Comparison of ENCODE assay signal across 9 cellular contexts in genomic region chr12:53975019-53975815, GRCh38. TPM values are rescaled to one million over a fixed set of nuclear protein-coding genes. Genes with fewer than 3 reads are reported as not detected.
DNase-seq lines count a peak whose midpoint lies in the region; ATAC-seq lines count a peak whose summit lies in the region.
"Had no signal": no experiment of that assay in that cellular context is flagged by ENCODE, and none has a peak within 500 bp of the region (broad histone marks: within the 10 kb centered on the region; RNA-seq: fewer than 3 reads in every experiment).

No MANE protein-coding gene starts in this region.

- no peaks in the 10 kb centered on the region for H3K36me3 ChIP-seq in CD8-positive, alpha-beta memory T cell (ENCODE audit: insufficient read depth, low read length)
- H3K36me3 ChIP-seq in trophoblast cell (ENCODE audit: control insufficient read depth in 1 of 2, insufficient read depth in 2 of 2, low read length in 2 of 2): no peaks in the 10 kb centered on the region

- H3K27ac ChIP-seq in CD8-positive, alpha-beta memory T cell (ENCODE audit: low read depth, low read length): no peak overlapping the region
- no peak overlapping the region for H3K27ac ChIP-seq in trophoblast cell (ENCODE audit: low read depth, low read length)

- CTCF ChIA-PET in CD8-positive, alpha-beta memory T cell (lab: Charles Lee): interaction anchor here (1.1 to 1.2 kb wide), 2 partner anchors 31 to 229 kb away, joined by 3 to 4 read pairs; no protein-coding TSS in a partner anchor

- H2BK5ac ChIP-seq in trophoblast cell (ENCODE audit: low read depth, low read length, poor library complexity): no peak overlapping the region

- H3K36me3 Mint-ChIP-seq in CD8-positive, alpha-beta memory T cell: no peaks in the 10 kb centered on the region
- no peaks in the 10 kb centered on the region for H3K36me3 Mint-ChIP-seq in dendritic cell treated with granulocyte-macrophage colony-stimulating factor and Interleukin-4, amounts not matched to agents 40 ng/mL and 50 ng/mL, for 4 days (ENCODE audit: low read depth)

- H3K27me3 ChIP-seq in CD8-positive, alpha-beta memory T cell (ENCODE audit: insufficient read depth, low read length, poor library complexity, severe bottlenecking): peaks cover 96% of the 10 kb centered on the region
- H3K27me3 ChIP-seq in trophoblast cell (ENCODE audit: insufficient read depth, low read length): peaks cover 88% of the 10 kb centered on the region

- H4K12ac ChIP-seq in trophoblast cell (ENCODE audit: low read depth, low read length): no peak overlapping the region

- H3K4me1 ChIP-seq in CD8-positive, alpha-beta memory T cell (ENCODE audit: insufficient read depth, low read length): peaks cover 21% of the 10 kb centered on the region
- peaks cover 2 to 5% of the 10 kb centered on the region in 2 experiments for H3K4me1 ChIP-seq in trophoblast cell (ENCODE audit: control insufficient read depth in 1 of 2, insufficient read depth in 2 of 2, low read length in 2 of 2)

- peak overlapping the region; percentile 40 to 83 (median 68) for H3K4me3 Mint-ChIP-seq in CD8-positive, alpha-beta memory T cell
- peak overlapping the region; percentile 66 for H3K4me3 Mint-ChIP-seq in dendritic cell treated with granulocyte-macrophage colony-stimulating factor and Interleukin-4, amounts not matched to agents 40 ng/mL and 50 ng/mL, for 4 days

- peaks cover 25 to 40% (median 32%) of the 10 kb centered on the region in 3 donors for H3K4me1 Mint-ChIP-seq in CD8-positive, alpha-beta memory T cell
- H3K4me1 Mint-ChIP-seq in dendritic cell treated with granulocyte-macrophage colony-stimulating factor and Interleukin-4, amounts not matched to agents 40 ng/mL and 50 ng/mL, for 4 days (ENCODE audit: low read depth): peaks cover 7% of the 10 kb centered on the region

- no peak for DNase-seq in CD8-positive, alpha-beta memory T cell
- DNase-seq in LHCN-M2 (ENCODE audit: low read depth) (peak; percentile 32), trophoblast cell (no peak), KG1 (lab: John Stamatoyannopoulos, UW) (no peak)
- DNase-seq: NCI-H1436 treated with DMSO at 0.1 percent for 48 hours had no signal

- H3K23ac ChIP-seq in trophoblast cell (ENCODE audit: low read length): no peak overlapping the region

- no peak overlapping the region for H2AFZ ChIP-seq in trophoblast cell (ENCODE audit: insufficient read depth, low read length, poor library complexity)

- H4K91ac ChIP-seq in trophoblast cell (ENCODE audit: low read depth, low read length): no peak overlapping the region

- H3K27ac Mint-ChIP-seq in CD8-positive, alpha-beta memory T cell: peak overlapping the region in 2 of 8 donors; percentile 38 to 61
- no peak overlapping the region for H3K27ac Mint-ChIP-seq in dendritic cell treated with granulocyte-macrophage colony-stimulating factor and Interleukin-4, amounts not matched to agents 40 ng/mL and 50 ng/mL, for 4 days

- WGBS in trophoblast cell (ENCODE audit: extremely low coverage, insufficient coverage, insufficient read length): no CpG with 5 or more reads among the region's 49 CpGs

- no peak overlapping the region for H3K4me3 ChIP-seq in CD8-positive, alpha-beta memory T cell (ENCODE audit: low read length)
- H3K4me3 ChIP-seq in trophoblast cell (ENCODE audit: low read depth, low read length): no peak overlapping the region

- H3K27me3 Mint-ChIP-seq in CD8-positive, alpha-beta memory T cell: peaks cover 89 to 92% of the 10 kb centered on the region in 2 donors
- H3K27me3 Mint-ChIP-seq in dendritic cell treated with granulocyte-macrophage colony-stimulating factor and Interleukin-4, amounts not matched to agents 40 ng/mL and 50 ng/mL, for 4 days: peaks cover 99% of the 10 kb centered on the region

- H2BK120ac ChIP-seq in trophoblast cell (ENCODE audit: insufficient read depth, low read length, poor library complexity): no peak overlapping the region

- H2AK5ac ChIP-seq in trophoblast cell (ENCODE audit: low read length): no peak overlapping the region

- H2BK12ac ChIP-seq in trophoblast cell (ENCODE audit: low read length): no peak overlapping the region

- H3K18ac ChIP-seq in trophoblast cell (ENCODE audit: low read length): no peak overlapping the region

- H3K4ac ChIP-seq in trophoblast cell (ENCODE audit: low read depth, low read length): no peak overlapping the region

- no peaks in the 10 kb centered on the region for H3K9me3 ChIP-seq in CD8-positive, alpha-beta memory T cell (ENCODE audit: low read length)
- peaks cover 24% of the 10 kb centered on the region for H3K9me3 ChIP-seq in trophoblast cell (ENCODE audit: insufficient read depth, low read depth, low read length)

- no peaks in the 10 kb centered on the region for H3K79me2 ChIP-seq in trophoblast cell (ENCODE audit: control insufficient read depth, insufficient read depth, low read length, poor library complexity)

- H4K8ac ChIP-seq in trophoblast cell (ENCODE audit: low read depth, low read length): no peak overlapping the region

- peaks cover 0 to 17% (median 12%) of the 10 kb centered on the region in 5 donors for H3K9me3 Mint-ChIP-seq in CD8-positive, alpha-beta memory T cell
- no peaks in the 10 kb centered on the region for H3K9me3 Mint-ChIP-seq in dendritic cell treated with granulocyte-macrophage colony-stimulating factor and Interleukin-4, amounts not matched to agents 40 ng/mL and 50 ng/mL, for 4 days

- no peak overlapping the region for H3K14ac ChIP-seq in trophoblast cell (ENCODE audit: low read length)

- no peaks in the 10 kb centered on the region for H3K79me1 ChIP-seq in trophoblast cell (ENCODE audit: low read length)

- intact Hi-C loops in dendritic cell treated with granulocyte-macrophage colony-stimulating factor and Interleukin-4, amounts not matched to agents 40 ng/mL and 50 ng/mL, for 4 days (cut with micrococcal nuclease): no loop called here

- peak overlapping the region; percentile 55 for H3K4me2 ChIP-seq in trophoblast cell (ENCODE audit: low read length)

- POLR2A ChIA-PET in CD8-positive, alpha-beta memory T cell (lab: Charles Lee): no interaction called here

- no peak for ATAC-seq in GM18519 (IDR thresholded peaks at IDR 0.05; ENCODE audit: low FRiP score, unreplicated experiment)
- ATAC-seq in GM18520 (IDR thresholded peaks at IDR 0.05; ENCODE audit: unreplicated experiment): no peak
- no peak for ATAC-seq in HG02571 (IDR thresholded peaks at IDR 0.05; ENCODE audit: unreplicated experiment)

- H3K9ac ChIP-seq in trophoblast cell (ENCODE audit: low read length): no peak overlapping the region

RNA-seq across cellular contexts. Expression of gene HOTAIR, which starts 0.5 kb away (rescaled TPM):
- not detected for total RNA-seq in CD8-positive, alpha-beta memory T cell
- polyA plus RNA-seq in CD8-positive, alpha-beta memory T cell: not detected
- total RNA-seq in LHCN-M2 (2014; rRNA removed): 3.3 and 7.0 TPM in 2 replicates
- 2.3 TPM for polyA plus RNA-seq in LHCN-M2 (2012)
- 1.5 and 1.6 TPM in 2 replicates for polyA plus RNA-seq in trophoblast cell (2013)

RNA-seq across cellular contexts. Expression of gene HOXC11, which starts 2.3 kb away (rescaled TPM):
- not detected for total RNA-seq in CD8-positive, alpha-beta memory T cell
- polyA plus RNA-seq in CD8-positive, alpha-beta memory T cell: not detected
- 3.2 and 3.4 TPM in 2 replicates for total RNA-seq in LHCN-M2 (2014; rRNA removed)
- 3.5 TPM for polyA plus RNA-seq in LHCN-M2 (2012)
- 0.22 and 0.29 TPM in 2 replicates for polyA plus RNA-seq in trophoblast cell (2013)

RNA-seq across cellular contexts. Expression of gene HOXC10, which starts 9.7 kb away (rescaled TPM):
- total RNA-seq in CD8-positive, alpha-beta memory T cell: not detected
- not detected for polyA plus RNA-seq in CD8-positive, alpha-beta memory T cell
- 6.9 and 7.5 TPM in 2 replicates for total RNA-seq in LHCN-M2 (2014; rRNA removed)
- 15.9 TPM for polyA plus RNA-seq in LHCN-M2 (2012)
- polyA plus RNA-seq in trophoblast cell (2013): 0.03 and 0.04 TPM in 2 replicates

RNA-seq across cellular contexts. Expression of gene HOXC12, which starts 20.5 kb away (rescaled TPM):
- total RNA-seq in CD8-positive, alpha-beta memory T cell: not detected
- not detected for polyA plus RNA-seq in CD8-positive, alpha-beta memory T cell
- total RNA-seq in LHCN-M2 (2014; rRNA removed): 0.34 and 0.38 TPM in 2 replicates
- polyA plus RNA-seq in LHCN-M2 (2012): 0.19 TPM
- polyA plus RNA-seq in trophoblast cell (2013): 0.07 and 0.11 TPM in 2 replicates

RNA-seq across cellular contexts. Expression of gene HOXC9, which starts 24.7 kb away (rescaled TPM):
- not detected for total RNA-seq in CD8-positive, alpha-beta memory T cell
- not detected for polyA plus RNA-seq in CD8-positive, alpha-beta memory T cell
- 7.8 and 8.8 TPM in 2 replicates for total RNA-seq in LHCN-M2 (2014; rRNA removed)
- polyA plus RNA-seq in LHCN-M2 (2012): 12.1 TPM
- 0.03 TPM in 1 of 2 replicates, not detected in the other for polyA plus RNA-seq in trophoblast cell (2013)
